In genomic region chr1:28417441-28418277, GRCh38 we compare ENCODE assay signal across 10 cellular contexts. TPM values are rescaled to one million over a fixed set of nuclear protein-coding genes. Genes with fewer than 3 reads are reported as not detected.
DNase-seq lines count a peak whose midpoint lies in the region; ATAC-seq, FAIRE-seq and TF ChIP-seq lines count a peak whose summit lies in the region.
"Had no signal": no experiment of that assay in that cellular context is flagged by ENCODE, and none has a peak within 500 bp of the region (broad histone marks: within the 10 kb centered on the region; RNA-seq: fewer than 3 reads in every experiment).

No MANE protein-coding gene starts in this region.

- H3K79me2 ChIP-seq in K562 (ENCODE audit: control insufficient read depth, insufficient read depth, low read length) = peaks cover 35% of the 10 kb centered on the region

- WGBS in K562 (ENCODE audit: insufficient coverage, low coverage, missing lambda C conversion rate) = 4% methylated on average over 4 of the region's 4 CpGs
- WGBS in prostate gland = 72% methylated on average over 4 of the region's 4 CpGs

- H3K9ac ChIP-seq in K562 (ENCODE audit: insufficient read depth in 1 of 2, low read depth in 2 of 2, low read length in 2 of 2) = peak overlapping the region; percentile 6 to 46; a peak in 2 of 4 replicates

- DNase-seq in DMS153 (lab: John Stamatoyannopoulos, UW) = peak; percentile 19
- DNase-seq in DMS153 treated with DMSO at 0.1 percent for 48 hours (lab: John Stamatoyannopoulos, UW; ENCODE audit: unreplicated experiment) = no peak
- peak; percentile 32 for DNase-seq in NAMALWA (ENCODE audit: low spot score)
- DNase-seq in K562 (ENCODE audit: extremely low read depth in 1 of 4, low spot score in 3 of 4) = peak in 2 of 4 experiments; percentile 39 to 69
- peak; percentile 56 for DNase-seq in retinal pigment epithelial cell (ENCODE audit: low read depth)
- no peak for DNase-seq in prostate gland (ENCODE audit: low spot score)

- TF ChIP-seq CTCF in K562 (IDR thresholded peaks at IDR 0.05 in 2 of 3, conservative IDR thresholded peaks at IDR 0.05 in 1 of 3; ENCODE audit: insufficient read depth in 2 of 3, low read depth in 1 of 3, low read length in 3 of 3) (no peak), retinal pigment epithelial cell (conservative IDR thresholded peaks at IDR 0.05; ENCODE audit: low read depth, low read length) (no peak), prostate gland (IDR thresholded peaks at IDR 0.05) (no peak)

- POLR2A ChIA-PET in K562 (lab: Yijun Ruan, JAX) = interaction anchor here (0.6 to 1.8 kb wide), 9 partner anchors 10 to 231 kb away, joined by 3 to 10 read pairs (median 4); partner anchors contain the start of genes RCC1 and RNU11

- 0 out of 2 replicates have a peak overlapping the region, but pooled peaks have one; percentile 6 for H3K4me3 ChIP-seq in K562
- H3K4me3 ChIP-seq in retinal pigment epithelial cell (ENCODE audit: low read length) = no peak overlapping the region
- no peak overlapping the region for H3K4me3 ChIP-seq in prostate gland
- H3K4me3 ChIP-seq: skin epidermis had no signal

- H3K9me1 ChIP-seq in K562 (ENCODE audit: control insufficient read depth, insufficient read depth, low read length) = no peaks in the 10 kb centered on the region

- in situ Hi-C loops in K562 (cut with MboI) = no loop called here

- TF ChIP-seq POLR2A in K562 (conservative IDR thresholded peaks at IDR 0.05) = no peak
- TF ChIP-seq POLR2A in prostate gland (IDR thresholded peaks at IDR 0.05) = no peak

- H3K4me2 ChIP-seq in K562 (ENCODE audit: insufficient read depth, low read length) = peak overlapping the region; percentile 76

- peak; percentile 90 for TF ChIP-seq EP300 in K562 (IDR thresholded peaks at IDR 0.05; ENCODE audit: low read length)

- ATAC-seq in K562 = peak; percentile 74
- no peak for ATAC-seq in HG03457 (IDR thresholded peaks at IDR 0.05; ENCODE audit: unreplicated experiment)
- ATAC-seq in GM19452 (IDR thresholded peaks at IDR 0.05; ENCODE audit: unreplicated experiment) = no peak

- peaks cover 22 to 45% of the 10 kb centered on the region in 2 experiments for H3K4me1 ChIP-seq in K562 (replicated peaks in 1 of 2; ENCODE audit: control insufficient read depth in 2 of 2, insufficient read depth in 2 of 2, low read length in 2 of 2)
- no peaks in the 10 kb centered on the region for H3K4me1 ChIP-seq in prostate gland (replicated peaks)

- no peak for TF ChIP-seq RAD21 in K562 (CRISPR knock-in tag; conservative IDR thresholded peaks at IDR 0.05 in 1 of 2, IDR thresholded peaks at IDR 0.05 in 1 of 2)

- H2AFZ ChIP-seq in K562 (ENCODE audit: low read depth, low read length) = no peak overlapping the region

- no peaks in the 10 kb centered on the region for H3K27me3 ChIP-seq in K562 (ENCODE audit: control insufficient read depth in 2 of 2, insufficient read depth in 2 of 2, low read length in 2 of 2)
- no peaks in the 10 kb centered on the region for H3K27me3 ChIP-seq in prostate gland (replicated peaks; ENCODE audit: insufficient read depth)

- intact Hi-C loops in K562 (cut with micrococcal nuclease) (no loop called here), prostate gland (cut with DNase I) (no loop called here)

- CTCF ChIA-PET in K562 (lab: Yijun Ruan, JAX; ENCODE audit: low intra/inter-chr PET ratio) = no interaction called here

- peak overlapping the region; percentile 18 for H3K27ac ChIP-seq in K562 (ENCODE audit: extremely low read depth, low read depth, low read length)
- H3K27ac ChIP-seq in prostate gland = no peak overlapping the region

- FAIRE-seq in K562 (lab: Jason Lieb, UNC) = peak; percentile 55
- FAIRE-seq: TTC549 had no signal

- no TSS peak for BruUV-seq in K562 (replicated peaks; lab: Mats Ljungman, UMichigan)

- no peaks in the 10 kb centered on the region for H3K9me3 ChIP-seq in K562 (replicated peaks; ENCODE audit: control insufficient read depth, insufficient read depth, low read depth, low read length)
- no peaks in the 10 kb centered on the region for H3K9me3 ChIP-seq in prostate gland

- H4K20me1 ChIP-seq in K562 (replicated peaks; ENCODE audit: control insufficient read depth, insufficient read depth, low read length) = 0 out of 2 replicates have a peak, but pooled peaks cover 4% of the 10 kb centered on the region

- no peaks in the 10 kb centered on the region for H3K36me3 ChIP-seq in K562 (ENCODE audit: control insufficient read depth, insufficient read depth, low read length)
- H3K36me3 ChIP-seq in prostate gland = no peaks in the 10 kb centered on the region

TF ChIP-seq in K562, 482 proteins besides CTCF, POLR2A, EP300 and RAD21 (continues in another document):
- TF ChIP-seq TAL1 (IDR thresholded peaks at IDR 0.05) (peak; percentile 66), VEZF1 (CRISPR knock-in tag; IDR thresholded peaks at IDR 0.05) (0 out of 2 replicates have a peak, but pooled peaks have one; percentile 43), CHD2 (IDR thresholded peaks at IDR 0.05; ENCODE audit: low read depth, low read length) (no peak), PKNOX1 (IDR thresholded peaks at IDR 0.05) (peak; percentile 88), PRMT5 (CRISPR knock-in tag; IDR thresholded peaks at IDR 0.05) (no peak), SMAD3 (CRISPR knock-in tag; conservative IDR thresholded peaks at IDR 0.05) (0 out of 2 replicates have a peak, but pooled peaks have one; percentile 3), ZNF785 (CRISPR knock-in tag; IDR thresholded peaks at IDR 0.05) (no peak), ZNF239 (CRISPR knock-in tag; IDR thresholded peaks at IDR 0.05) (peak; percentile 9; the same call in 1 of the 2 replicates), HIVEP1 (CRISPR knock-in tag; IDR thresholded peaks at IDR 0.05) (no peak), HLTF (IDR thresholded peaks at IDR 0.05) (no peak), HEY1 (CRISPR knock-in tag; IDR thresholded peaks at IDR 0.05; ENCODE audit: borderline replicate concordance) (no peak), JUN (IDR thresholded peaks at IDR 0.05; ENCODE audit: borderline replicate concordance, low read depth, low read length) (peak; percentile 85), JUN (CRISPR knock-in tag; IDR thresholded peaks at IDR 0.05; ENCODE audit: borderline replicate concordance) (no peak), MTA2 (IDR thresholded peaks at IDR 0.05; ENCODE audit: low read depth) (0 out of 2 replicates have a peak, but pooled peaks have one; percentile 40), KDM2B (CRISPR knock-in tag; IDR thresholded peaks at IDR 0.05) (no peak), FOXK1 (CRISPR knock-in tag; IDR thresholded peaks at IDR 0.05; ENCODE audit: borderline replicate concordance) (no peak), MTA3 (IDR thresholded peaks at IDR 0.05; ENCODE audit: borderline replicate concordance) (peak; percentile 64; the same call in 1 of the 2 replicates), NR2C2 (CRISPR knock-in tag; IDR thresholded peaks at IDR 0.05) (no peak), NR2C2 (tag; IDR thresholded peaks at IDR 0.05) (peak; percentile 30; the same call in 1 of the 2 replicates), LEF1 (IDR thresholded peaks at IDR 0.05) (peak; percentile 59; the same call in 1 of the 2 replicates), PML (IDR thresholded peaks at IDR 0.05; ENCODE audit: low read length) (no peak; the same call in 1 of the 2 replicates), KLF6 (CRISPR knock-in tag; IDR thresholded peaks at IDR 0.05; ENCODE audit: borderline replicate concordance) (peak; percentile 18; the same call in 1 of the 2 replicates), HDAC3 (IDR thresholded peaks at IDR 0.05; ENCODE audit: borderline replicate concordance, partially characterized antibody) (peak; percentile 52), SMARCE1 (IDR thresholded peaks at IDR 0.05) (peak; percentile 86)

RNA-seq across cellular contexts. Expression of gene PHACTR4, which starts 48.1 kb away (rescaled TPM):
- 24.0 and 41.2 TPM in 2 replicates for total RNA-seq in K562 (2011; cell fraction: chromatin; rRNA removed; ENCODE audit: low replicate concordance)
- total RNA-seq in K562 (2011; cell fraction: nucleolus; rRNA removed) = 12.5 and 16.1 TPM in 2 replicates
- 26.8 and 45.1 TPM in 2 replicates for total RNA-seq in K562 (2011; cell fraction: nucleoplasm; rRNA removed)
- total RNA-seq in K562 (2014; rRNA removed) (6.4 and 8.7 TPM in 2 replicates), K562 (2014; rRNA removed; fragmentation: Illumina TruSeq; extraction: Trizol) (13.9 and 18.2 TPM in 2 replicates), K562 (2015; rRNA removed; fragmentation: Illumina TruSeq; extraction: Trizol) (17.5 and 17.7 TPM in 2 replicates), K562 (2021) (28.6 and 34.6 TPM in 2 replicates), prostate gland (10 to 100 TPM; 38.9 to 45.0 TPM)
- polyA plus RNA-seq in K562 (2011; rRNA removed) (11.9 and 14.0 TPM in 2 replicates), K562 (2014; fragmentation: Illumina TruSeq; extraction: Trizol) (37.9 and 43.6 TPM in 2 replicates), K562 (2014; fragmentation: Nextera tagmentation; extraction: Ambion mirVana) (10 to 100 TPM; 12.8 to 14.2 TPM), K562 (2014; rRNA removed) (18.2 and 18.5 TPM in 2 replicates)
- polyA plus RNA-seq in K562 (2011; cell fraction: cytosol; rRNA removed) = 9.5 and 18.8 TPM in 2 replicates
- 10.0 and 10.8 TPM in 2 replicates for polyA plus RNA-seq in K562 (2011; cell fraction: nucleus; rRNA removed)
- 22.7 and 23.1 TPM in 2 replicates for polyA plus RNA-seq in K562 (2012)
- polyA minus RNA-seq in K562 (2011; rRNA and poly(A)+ RNA removed) = 16.3 and 18.6 TPM in 2 replicates
- polyA minus RNA-seq in K562 (2011; cell fraction: cytosol; rRNA and poly(A)+ RNA removed) = 11.1 and 12.5 TPM in 2 replicates
- polyA minus RNA-seq in K562 (2011; cell fraction: nucleus; rRNA and poly(A)+ RNA removed) = 4.4 and 7.9 TPM in 2 replicates

Comparison
In these comparisons a context has a peak if more than half of its experiments do, and no peak if none do; other contexts are left out.
1. DNase-seq: peak in DMS153 (single experiment), NAMALWA (single experiment) and retinal pigment epithelial cell (single experiment); none in DMS153 treated with DMSO at 0.1 percent for 48 hours (single experiment) and prostate gland (single experiment).